Comparison of ENCODE assay signal across 9 cellular contexts in genomic region chr4:10074767-10075105, GRCh38. TPM values are rescaled to one million over a fixed set of nuclear protein-coding genes. Genes with fewer than 3 reads are reported as not detected.
A peak's percentile ranks its signal among the peaks of the same experiment; 100 is the strongest.
DNase-seq lines count a peak whose midpoint lies in the region.
"Had no signal": no experiment of that assay in that cellular context is flagged by ENCODE, and none has a peak within 500 bp of the region (broad histone marks: within the 10 kb centered on the region; RNA-seq: fewer than 3 reads in every experiment).

No MANE protein-coding gene starts in this region.

- H3K9me3 Mint-ChIP-seq in activated naive CD8-positive, alpha-beta T cell treated with anti-CD3 and anti-CD28 coated beads for 36 hours: no peaks in the 10 kb centered on the region

- H3K4me3 Mint-ChIP-seq in activated naive CD8-positive, alpha-beta T cell treated with anti-CD3 and anti-CD28 coated beads for 36 hours: no peak overlapping the region

- no peaks in the 10 kb centered on the region for H3K9me3 ChIP-seq in effector memory CD4-positive, alpha-beta T cell (ENCODE audit: control insufficient read depth, low read length)
- H3K9me3 ChIP-seq: upper lobe of left lung had no signal

- DNase-seq in AML-193 (lab: John Stamatoyannopoulos, UW) (peak; percentile 1 to 4), HCEC 1CT (peak; percentile 58), kidney glomerular epithelial cell (lab: John Stamatoyannopoulos, UW) (peak; percentile 26)
- DNase-seq in activated naive CD8-positive, alpha-beta T cell treated with anti-CD3 and anti-CD28 coated beads for 36 hours: no peak
- DNase-seq in effector memory CD4-positive, alpha-beta T cell: no peak
- no peak for DNase-seq in effector CD4-positive, alpha-beta T cell
- no peak for DNase-seq in activated CD4-positive, alpha-beta T cell treated with anti-CD3 and anti-CD28 coated beads for 48 hours
- DNase-seq in stimulated activated CD4-positive, alpha-beta T cell treated with anti-CD3 and anti-CD28 coated beads, Interleukin-4, amount 100 ng/mL, for 1 hour: no peak

- peaks cover 39% of the 10 kb centered on the region for H3K36me3 Mint-ChIP-seq in activated naive CD8-positive, alpha-beta T cell treated with anti-CD3 and anti-CD28 coated beads for 36 hours

- no peak overlapping the region for H3K27ac ChIP-seq in effector memory CD4-positive, alpha-beta T cell (ENCODE audit: insufficient read depth, low read length, poor library complexity, severe bottlenecking)
- H3K27ac ChIP-seq: upper lobe of left lung had no signal

- no peaks in the 10 kb centered on the region for H3K27me3 ChIP-seq in effector memory CD4-positive, alpha-beta T cell (replicated peaks; ENCODE audit: control insufficient read depth, insufficient read depth, low read length, poor library complexity, severe bottlenecking)
- H3K27me3 ChIP-seq: upper lobe of left lung had no signal

- no peak overlapping the region for H3K4me3 ChIP-seq in effector memory CD4-positive, alpha-beta T cell (ENCODE audit: insufficient read depth, low read depth, low read length, poor library complexity, severe bottlenecking)
- H3K4me3 ChIP-seq: upper lobe of left lung had no signal

- peak overlapping the region; percentile 48 for H3K27ac Mint-ChIP-seq in activated naive CD8-positive, alpha-beta T cell treated with anti-CD3 and anti-CD28 coated beads for 36 hours

- peaks cover 64% of the 10 kb centered on the region for H3K36me3 ChIP-seq in effector memory CD4-positive, alpha-beta T cell (ENCODE audit: control insufficient read depth, insufficient read depth, low read length)

- no peaks in the 10 kb centered on the region for H3K27me3 Mint-ChIP-seq in activated naive CD8-positive, alpha-beta T cell treated with anti-CD3 and anti-CD28 coated beads for 36 hours

- H3K4me1 Mint-ChIP-seq in activated naive CD8-positive, alpha-beta T cell treated with anti-CD3 and anti-CD28 coated beads for 36 hours: peaks cover 3% of the 10 kb centered on the region

- H3K4me1 ChIP-seq in effector memory CD4-positive, alpha-beta T cell (ENCODE audit: control insufficient read depth, insufficient read depth, low read length, poor library complexity, severe bottlenecking): no peaks in the 10 kb centered on the region

RNA-seq across cellular contexts. Expression of gene WDR1, which starts 41.9 kb away (rescaled TPM):
- 100 to 1,000 TPM; 372 to 385 TPM for total RNA-seq in activated naive CD8-positive, alpha-beta T cell treated with anti-CD3 and anti-CD28 coated beads for 36 hours

RNA-seq across cellular contexts. Expression of gene SLC2A9, which starts 53.4 kb away (rescaled TPM):
- total RNA-seq in activated naive CD8-positive, alpha-beta T cell treated with anti-CD3 and anti-CD28 coated beads for 36 hours: 1 to 10 TPM; 1.1 to 1.2 TPM

Comparison
In these comparisons a context has a peak if more than half of its experiments do, and no peak if none do; other contexts are left out.
1. DNase-seq: peak in AML-193 (2 of 2), HCEC 1CT (single experiment) and kidney glomerular epithelial cell (single experiment); none in activated naive CD8-positive, alpha-beta T cell treated with anti-CD3 and anti-CD28 coated beads for 36 hours (single experiment), effector memory CD4-positive, alpha-beta T cell (0 of 3), effector CD4-positive, alpha-beta T cell (single experiment), activated CD4-positive, alpha-beta T cell treated with anti-CD3 and anti-CD28 coated beads for 48 hours (single experiment) and stimulated activated CD4-positive, alpha-beta T cell treated with anti-CD3 and anti-CD28 coated beads, Interleukin-4, amount 100 ng/mL, for 1 hour (single experiment).